Comparison of ENCODE assay signal across 31 cellular contexts in the genomic region with DNA sequence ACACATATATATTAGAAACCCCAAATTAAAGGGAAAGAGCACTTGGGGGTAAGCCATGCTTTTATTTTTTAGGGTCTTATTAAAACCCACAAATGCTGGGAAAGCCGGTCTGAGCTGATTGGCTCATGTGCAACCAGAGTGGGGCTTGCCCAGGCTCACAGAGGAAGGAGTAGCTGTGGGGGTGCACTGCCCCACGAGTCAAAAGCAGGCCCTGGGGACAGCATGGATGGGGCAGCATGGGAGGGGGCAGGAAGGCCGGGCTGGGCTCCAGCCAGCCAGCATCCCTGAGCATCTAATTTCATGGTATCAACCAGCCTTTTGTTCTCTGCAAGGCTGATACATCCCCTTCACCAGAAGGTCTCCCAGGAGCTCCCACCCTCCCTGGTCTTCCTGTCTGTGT.
"Had no signal": no experiment of that assay in that cellular context is flagged by ENCODE, and none has a peak within 500 bp of the region (broad histone marks: within the 10 kb centered on the region; RNA-seq: fewer than 3 reads in every experiment).

No MANE protein-coding gene starts in this region.

- H3K9me3 Mint-ChIP-seq: activated CD4-positive, alpha-beta T cell treated with anti-CD3 and anti-CD28 coated beads, Interleukin-2, amount 10 ng/mL, durations not matched to agents 24 days and 14 days; activated CD8-positive, alpha-beta T cell treated with anti-CD3 and anti-CD28 coated beads for 36 hours; activated naive CD8-positive, alpha-beta T cell treated with anti-CD3 and anti-CD28 coated beads for 36 hours; activated T-helper 17 cell treated with anti-CD3 and anti-CD28 coated beads, Interleukin-2, amount 50 U/mL, for 72 hours had no signal

- H3K4me3 ChIP-seq: breast epithelium, MG63, PC-9, SJCRH30, SK-N-MC had no signal

- H3K4me3 Mint-ChIP-seq: activated CD4-positive, alpha-beta T cell treated with anti-CD3 and anti-CD28 coated beads, Interleukin-2, amount 10 ng/mL, durations not matched to agents 24 days and 14 days; activated CD8-positive, alpha-beta T cell treated with anti-CD3 and anti-CD28 coated beads for 36 hours; activated naive CD8-positive, alpha-beta T cell treated with anti-CD3 and anti-CD28 coated beads for 36 hours; activated T-cell treated with anti-CD3 and anti-CD28 coated beads, Interleukin-2, amount 50 U/mL, for 72 hours; activated T-helper 17 cell treated with anti-CD3 and anti-CD28 coated beads, Interleukin-2, amount 50 U/mL, for 72 hours had no signal

- H3K36me3 Mint-ChIP-seq: activated naive CD8-positive, alpha-beta T cell treated with anti-CD3 and anti-CD28 coated beads for 36 hours had no signal

- H3K4me1 Mint-ChIP-seq: activated CD4-positive, alpha-beta T cell treated with anti-CD3 and anti-CD28 coated beads, Interleukin-2, amount 10 ng/mL, durations not matched to agents 24 days and 14 days; activated naive CD8-positive, alpha-beta T cell treated with anti-CD3 and anti-CD28 coated beads for 36 hours had no signal

- ATAC-seq: activated CD8-positive, alpha-beta T cell treated with anti-CD3 and anti-CD28 coated beads for 36 hours; activated T-cell treated with anti-CD3 and anti-CD28 coated beads, Interleukin-2, amount 50 U/mL, for 72 hours; activated T-helper 17 cell treated with anti-CD3 and anti-CD28 coated beads, Interleukin-2, amount 50 U/mL, for 72 hours had no signal

- DNase-seq: activated CD4-positive, alpha-beta T cell treated with anti-CD3 and anti-CD28 coated beads, Interleukin-2, amount 10 ng/mL, durations not matched to agents 24 days and 14 days; activated CD4-positive, alpha-beta T cell treated with anti-CD3 and anti-CD28 coated beads, Interleukin-2, amount 50 U/mL, for 4 hours; activated CD8-positive, alpha-beta T cell treated with anti-CD3 and anti-CD28 coated beads for 36 hours; activated effector memory CD4-positive, alpha-beta T cell treated with anti-CD3 and anti-CD28 coated beads, Interleukin-2, amount 50 U/mL, for 16 hours; activated naive CD4-positive, alpha-beta T cell; activated naive CD4-positive, alpha-beta T cell treated with anti-CD3 and anti-CD28 coated beads, Interleukin-2, amount 50 U/mL, for 16 hours; activated naive CD8-positive, alpha-beta T cell treated with anti-CD3 and anti-CD28 coated beads for 36 hours; activated T-cell treated with anti-CD3 and anti-CD28 coated beads, Interleukin-2, amount 50 U/mL, for 1 hour; activated T-cell treated with anti-CD3 and anti-CD28 coated beads, Interleukin-2, amount 50 U/mL, for 72 hours; amniotic stem cell; aorta; Kasumi-1; KG1; MG63; NCI-H1048; NCI-H1105 treated with DMSO at 0.1 percent for 48 hours; NCI-H1436; NCI-H187; NCI-H2081; NCI-H2171; NCI-H226; NCI-H446 treated with DMSO at 0.1 percent for 48 hours; NCI-H524; PC-9; SHP77; SJCRH30; T1000; WERI-Rb-1 had no signal

- H3K27ac Mint-ChIP-seq: activated CD4-positive, alpha-beta T cell treated with anti-CD3 and anti-CD28 coated beads, Interleukin-2, amount 10 ng/mL, durations not matched to agents 24 days and 14 days; activated CD8-positive, alpha-beta T cell treated with anti-CD3 and anti-CD28 coated beads for 36 hours; activated naive CD8-positive, alpha-beta T cell treated with anti-CD3 and anti-CD28 coated beads for 36 hours; activated T-cell treated with anti-CD3 and anti-CD28 coated beads, Interleukin-2, amount 50 U/mL, for 72 hours; activated T-helper 17 cell treated with anti-CD3 and anti-CD28 coated beads, Interleukin-2, amount 50 U/mL, for 72 hours had no signal

- H3K36me3 ChIP-seq: breast epithelium, MG63, SJCRH30, WERI-Rb-1 had no signal

- H3K27me3 ChIP-seq: breast epithelium, MG63, SJCRH30 had no signal
